Comparison of ENCODE assay signal across 1 cellular context in the genomic region with DNA sequence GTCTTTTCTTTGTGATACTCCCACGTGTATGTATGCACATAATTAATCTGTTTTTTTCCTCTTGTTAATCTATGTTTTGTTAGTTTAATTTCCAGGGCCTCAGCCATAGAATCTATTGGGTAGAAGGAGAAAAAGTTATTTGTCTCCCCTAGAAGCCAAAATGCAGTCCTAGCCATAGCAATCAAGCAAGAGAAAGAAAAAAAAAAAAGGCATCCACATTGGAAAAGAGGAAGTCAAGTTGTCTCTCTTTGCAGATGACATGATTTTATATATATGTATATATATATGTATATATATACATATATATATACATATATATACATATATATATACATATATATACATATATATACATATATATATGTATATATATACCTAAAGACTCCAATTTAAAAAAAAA.
TF ChIP-seq lines count a peak whose summit lies in the region.

No MANE protein-coding gene starts in this region.

TF ChIP-seq in IMR-90, 13 proteins besides CTCF, POLR2A, EP300 and RAD21 (continued from another document):
- no peak for TF ChIP-seq ELK1 (IDR thresholded peaks at IDR 0.05; ENCODE audit: borderline replicate concordance, low read depth, low read length)
- no peak for TF ChIP-seq MAFK (IDR thresholded peaks at IDR 0.05; ENCODE audit: low read depth, low read length)
- no peak for TF ChIP-seq BHLHE40 (IDR thresholded peaks at IDR 0.05; ENCODE audit: low read depth, low read length)
- TF ChIP-seq USF2 (IDR thresholded peaks at IDR 0.05; ENCODE audit: low read depth, low read length): no peak
